ENCODE assay signal across 8 cellular contexts in genomic region chr3:177596822-177597271, GRCh38.
A peak's percentile ranks its signal among the peaks of the same experiment; 100 is the strongest.
DNase-seq lines count a peak whose midpoint lies in the region; ATAC-seq and TF ChIP-seq lines count a peak whose summit lies in the region.
"Had no signal": no experiment of that assay in that cellular context is flagged by ENCODE, and none has a peak within 500 bp of the region (broad histone marks: within the 10 kb centered on the region; RNA-seq: fewer than 3 reads in every experiment).

No MANE protein-coding gene starts in this region.

- 60% methylated on average over 1 of the region's 1 CpG; no CpG with 5 or more reads in 1 of the 2 experiments for WGBS in IMR-90 (ENCODE audit: extremely low coverage in 2 of 2, insufficient read length in 1 of 2), 2 experiments
- WGBS in gastroesophageal sphincter (ENCODE audit: low coverage in 1 of 2), 2 donors = 38% methylated on average over 1 of the region's 1 CpG; no CpG with 5 or more reads in 1 of the 2 donors
- 73% methylated on average over 1 of the region's 1 CpG for WGBS in smooth muscle cell (ENCODE audit: low lambda C conversion rate)

- H3K18ac ChIP-seq in IMR-90 (ENCODE audit: low read depth, low read length) = peak overlapping the region; percentile 55

- H3K4me3 ChIP-seq in IMR-90 (ENCODE audit: insufficient read depth, low read depth, low read length) (no peak overlapping the region), gastroesophageal sphincter (no peak overlapping the region), smooth muscle cell (no peak overlapping the region)
- H3K4me3 ChIP-seq: cardiac muscle cell had no signal

- H4K5ac ChIP-seq in IMR-90 (ENCODE audit: low read depth, low read length) = peak overlapping the region; percentile 74

- H3K9ac ChIP-seq in IMR-90 (ENCODE audit: low read depth, low read length) (no peak overlapping the region), smooth muscle cell (ENCODE audit: low read depth) (no peak overlapping the region)

- no peaks in the 10 kb centered on the region for H3F3A ChIP-seq in smooth muscle cell (ENCODE audit: low read depth)

- intact Hi-C loops in IMR-90 (cut with micrococcal nuclease) = loop anchor here (5.0 to 10.0 kb wide), 2 partner anchors 120 to 402 kb away; partner anchors contain the start of gene TBL1XR1

- no peak for TF ChIP-seq CTCF in IMR-90 (conservative IDR thresholded peaks at IDR 0.05; ENCODE audit: low read depth, low read length)
- no peak for TF ChIP-seq CTCF in gastroesophageal sphincter (IDR thresholded peaks at IDR 0.05)
- TF ChIP-seq CTCF in smooth muscle cell (IDR thresholded peaks at IDR 0.05; ENCODE audit: borderline replicate concordance, insufficient read depth, poor library complexity, severe bottlenecking) = no peak

- peak overlapping the region; percentile 18 to 86; a peak in 3 of 4 replicates for H4K8ac ChIP-seq in IMR-90 (ENCODE audit: low read depth in 2 of 2, low read length in 2 of 2)

- peak overlapping the region; percentile 22; the same call in 1 of the 2 replicates for H3K23ac ChIP-seq in IMR-90 (ENCODE audit: low read depth, low read length)

- no peak for DNase-seq in IMR-90
- DNase-seq in RPMI8226 = peak; percentile 26
- DNase-seq in smooth muscle cell (lab: John Stamatoyannopoulos, UW; ENCODE audit: unreplicated experiment) = no peak
- no peak for DNase-seq in ACHN
- no peak for DNase-seq in CD1c-positive myeloid dendritic cell (ENCODE audit: extremely low spot score)

- H3K4me1 ChIP-seq in IMR-90 (ENCODE audit: control insufficient read depth, insufficient read depth, low read length) (peaks cover 12% of the 10 kb centered on the region), gastroesophageal sphincter (peaks cover 22 to 55% (median 26%) of the 10 kb centered on the region in 3 donors), smooth muscle cell (ENCODE audit: low read depth) (peaks cover 16% of the 10 kb centered on the region)

- H3K79me1 ChIP-seq in IMR-90 (ENCODE audit: low read depth in 1 of 2, low read length in 2 of 2) = no peaks in the 10 kb centered on the region

- no peaks in the 10 kb centered on the region for H3K36me3 ChIP-seq in IMR-90 (ENCODE audit: control insufficient read depth, insufficient read depth, low read length)
- H3K36me3 ChIP-seq in gastroesophageal sphincter = no peaks in the 10 kb centered on the region
- H3K36me3 ChIP-seq in smooth muscle cell (ENCODE audit: low read depth) = no peaks in the 10 kb centered on the region
- H3K36me3 ChIP-seq: cardiac muscle cell had no signal

- TF ChIP-seq POLR2A in IMR-90 (IDR thresholded peaks at IDR 0.05; ENCODE audit: low read depth, low read length) (no peak), gastroesophageal sphincter (IDR thresholded peaks at IDR 0.05) (no peak)

- H2BK15ac ChIP-seq in IMR-90 (ENCODE audit: low read depth, low read length) = peak overlapping the region; percentile 80; the same call in 1 of the 3 replicates

- H3K4ac ChIP-seq in IMR-90 (ENCODE audit: low read depth, low read length) = peak overlapping the region; percentile 64

- peak overlapping the region; percentile 23; the same call in 1 of the 2 replicates for H3K27ac ChIP-seq in IMR-90 (ENCODE audit: insufficient read depth, low read length)
- H3K27ac ChIP-seq in gastroesophageal sphincter = peak overlapping the region; percentile 45 to 81 (median 71)
- H3K27ac ChIP-seq in smooth muscle cell (ENCODE audit: low read depth) = peak overlapping the region; percentile 36
- H3K27ac ChIP-seq: cardiac muscle cell had no signal

- TF ChIP-seq RAD21 in IMR-90 (IDR thresholded peaks at IDR 0.05; ENCODE audit: low read length) = no peak

- CTCF ChIA-PET in IMR-90 (lab: Yijun Ruan, JAX) = no interaction called here

- H3K79me2 ChIP-seq in smooth muscle cell (ENCODE audit: low read depth) = no peaks in the 10 kb centered on the region

- peak overlapping the region; percentile 62 for H2BK5ac ChIP-seq in IMR-90 (ENCODE audit: low read depth, low read length, poor library complexity, severe bottlenecking)

- H2AK9ac ChIP-seq in IMR-90 (replicated peaks; ENCODE audit: low read depth, low read length, poor library complexity) = no peak overlapping the region

- POLR2A ChIA-PET in IMR-90 (lab: Charles Lee; ENCODE audit: unreplicated experiment) = no interaction called here

- peak overlapping the region; percentile 67 for H2BK120ac ChIP-seq in IMR-90 (ENCODE audit: low read depth, low read length)

- H4K20me1 ChIP-seq in IMR-90 (ENCODE audit: insufficient read depth, low read length) (no peaks in the 10 kb centered on the region), smooth muscle cell (ENCODE audit: low read depth) (no peaks in the 10 kb centered on the region)

- peak overlapping the region; percentile 53 for H3K14ac ChIP-seq in IMR-90 (replicated peaks; ENCODE audit: low read depth, low read length)

- in situ Hi-C loops in IMR-90 (cut with MboI; ENCODE audit: low sequenced_read_pairs) = no loop called here
- in situ Hi-C loops in ACHN (cut with HindIII; ENCODE audit: low pct_ligation_motif_present, low pct_unique_long_range_greater_than_20kb, low sequenced_read_pairs) = no loop called here

- H3K4me2 ChIP-seq in IMR-90 (ENCODE audit: low read depth, low read length) (no peak overlapping the region), smooth muscle cell (no peak overlapping the region)

- H3K56ac ChIP-seq in IMR-90 (ENCODE audit: extremely low read depth, insufficient read depth, low read length) = 0 out of 2 replicates have a peak overlapping the region, but pooled peaks have one; percentile 2

- dilution Hi-C loops in IMR-90 (cut with HindIII; ENCODE audit: low sequenced_read_pairs, unreplicated experiment) = no loop called here

- no peak for TF ChIP-seq EP300 in gastroesophageal sphincter (IDR thresholded peaks at IDR 0.05)

- H3K27me3 ChIP-seq in IMR-90 (ENCODE audit: control insufficient read depth, insufficient read depth, low read length) = no peaks in the 10 kb centered on the region
- H3K27me3 ChIP-seq in gastroesophageal sphincter = no peaks in the 10 kb centered on the region
- no peaks in the 10 kb centered on the region for H3K27me3 ChIP-seq in smooth muscle cell (ENCODE audit: low read depth)
- H3K27me3 ChIP-seq: cardiac muscle cell had no signal

- H2AFZ ChIP-seq in IMR-90 (replicated peaks; ENCODE audit: low read length, poor library complexity) = no peak overlapping the region
- H2AFZ ChIP-seq in smooth muscle cell (ENCODE audit: low read depth) = no peak overlapping the region

- H3K9me1 ChIP-seq in IMR-90 (ENCODE audit: insufficient read depth, low read length) = peaks cover 10% of the 10 kb centered on the region

- H2AK5ac ChIP-seq in IMR-90 (ENCODE audit: low read depth, low read length) = no peak overlapping the region

- BruUV-seq in IMR-90 (replicated peaks; lab: Mats Ljungman, UMichigan) = no TSS peak

- peak; percentile 10; the same call in 1 of the 2 replicates for ATAC-seq in IMR-90 (ENCODE audit: low read depth)
- ATAC-seq in gastroesophageal sphincter = peak; percentile 26
- no peak for ATAC-seq in HG03469 (IDR thresholded peaks at IDR 0.05; ENCODE audit: unreplicated experiment)

- peak overlapping the region; percentile 75 for H2BK20ac ChIP-seq in IMR-90 (ENCODE audit: low read depth, low read length)

- peak overlapping the region; percentile 64 for H4K91ac ChIP-seq in IMR-90 (ENCODE audit: insufficient read depth, low read depth, low read length)

- H3K9me3 ChIP-seq in IMR-90 (ENCODE audit: control insufficient read depth, insufficient read depth, low read length) (no peaks in the 10 kb centered on the region), gastroesophageal sphincter (no peaks in the 10 kb centered on the region), smooth muscle cell (replicated peaks; ENCODE audit: low read depth) (no peaks in the 10 kb centered on the region)

TF ChIP-seq in IMR-90, 13 proteins besides CTCF, POLR2A, EP300 and RAD21:
- TF ChIP-seq SMC3 (IDR thresholded peaks at IDR 0.05; ENCODE audit: low read depth, low read length) = no peak
- TF ChIP-seq RCOR1 (IDR thresholded peaks at IDR 0.05; ENCODE audit: insufficient replicate concordance, low read length) = no peak
- TF ChIP-seq ELK1 (IDR thresholded peaks at IDR 0.05; ENCODE audit: borderline replicate concordance, low read depth, low read length) = no peak
- TF ChIP-seq CHD1 (IDR thresholded peaks at IDR 0.05; ENCODE audit: low read depth, low read length) = no peak
TF ChIP-seq in IMR-90: peak in this region for 0.
